ENCODE assay signal across 8 cellular contexts in genomic region chr19:10695401-10696398, GRCh38. TPM values are rescaled to one million over a fixed set of nuclear protein-coding genes. Genes with fewer than 3 reads are reported as not detected.
DNase-seq lines count a peak whose midpoint lies in the region; ATAC-seq and TF ChIP-seq lines count a peak whose summit lies in the region.

No MANE protein-coding gene starts in this region.

- peaks cover 0 to 14% of the 10 kb centered on the region in 2 donors for H3K4me1 ChIP-seq in left lung

- peak; percentile 99 for DNase-seq in NCI-H69 (lab: John Stamatoyannopoulos, UW)
- peak; percentile 76 to 78 for DNase-seq in activated CD4-positive, alpha-beta T cell treated with anti-CD3 and anti-CD28 coated beads, Interleukin-2, amount 50 U/mL, for 4 hours
- peak; percentile 95 to 98 for DNase-seq in left lung
- peak; percentile 86 for DNase-seq in stimulated activated CD4-positive, alpha-beta T cell treated with anti-CD3 and anti-CD28 coated beads, Interleukin-4, amount 100 ng/mL, for 1 hour
- DNase-seq in NK-92 (lab: John Stamatoyannopoulos, UW; ENCODE audit: unreplicated experiment) = no peak

- H3K27me3 ChIP-seq in left lung = no peaks in the 10 kb centered on the region

- intact Hi-C loops in dendritic cell treated with granulocyte-macrophage colony-stimulating factor and Interleukin-4, amounts not matched to agents 40 ng/mL and 50 ng/mL, for 4 days (cut with micrococcal nuclease) = loop anchor here (5.0 to 10.0 kb wide), 3 partner anchors 38 to 191 kb away; partner anchors contain the start of genes CDKN2D, KEAP1 and KRI1
- intact Hi-C loops in left lung (cut with DNase I) = no loop called here

- no peaks in the 10 kb centered on the region for H3K9me3 ChIP-seq in left lung

- peaks cover 0 to 19% of the 10 kb centered on the region in 2 donors for H3K36me3 ChIP-seq in left lung

- no peaks in the 10 kb centered on the region for H3K9me3 Mint-ChIP-seq in dendritic cell treated with granulocyte-macrophage colony-stimulating factor and Interleukin-4, amounts not matched to agents 40 ng/mL and 50 ng/mL, for 4 days

- H3K36me3 Mint-ChIP-seq in dendritic cell treated with granulocyte-macrophage colony-stimulating factor and Interleukin-4, amounts not matched to agents 40 ng/mL and 50 ng/mL, for 4 days (ENCODE audit: low read depth) = peaks cover 21% of the 10 kb centered on the region

- TF ChIP-seq CTCF in left lung (IDR thresholded peaks at IDR 0.05) = no peak

- H3K27ac ChIP-seq in left lung = no peak overlapping the region

- no peak overlapping the region for H3K27ac Mint-ChIP-seq in dendritic cell treated with granulocyte-macrophage colony-stimulating factor and Interleukin-4, amounts not matched to agents 40 ng/mL and 50 ng/mL, for 4 days

- H3K27me3 Mint-ChIP-seq in dendritic cell treated with granulocyte-macrophage colony-stimulating factor and Interleukin-4, amounts not matched to agents 40 ng/mL and 50 ng/mL, for 4 days = peaks cover 15% of the 10 kb centered on the region

- H3K4me3 Mint-ChIP-seq in dendritic cell treated with granulocyte-macrophage colony-stimulating factor and Interleukin-4, amounts not matched to agents 40 ng/mL and 50 ng/mL, for 4 days = peak overlapping the region; percentile 79

- peak; percentile 76 for ATAC-seq in GM18502 (IDR thresholded peaks at IDR 0.05; ENCODE audit: poor library complexity, unreplicated experiment)
- peak; percentile 50 for ATAC-seq in HG03457 (IDR thresholded peaks at IDR 0.05; ENCODE audit: unreplicated experiment)
- peak; percentile 99 for ATAC-seq in left lung

- H3K4me1 Mint-ChIP-seq in dendritic cell treated with granulocyte-macrophage colony-stimulating factor and Interleukin-4, amounts not matched to agents 40 ng/mL and 50 ng/mL, for 4 days (ENCODE audit: low read depth) = peaks cover 19% of the 10 kb centered on the region

- H3K4me3 ChIP-seq in left lung = peak overlapping the region in 1 of 2 donors; percentile 1

RNA-seq across cellular contexts. Expression of gene QTRT1, which starts 5.5 kb away (rescaled TPM):
- total RNA-seq in left lung = 10 to 100 TPM; 29.0 to 40.9 TPM

RNA-seq across cellular contexts. Expression of gene DNM2, which starts 22.2 kb away (rescaled TPM):
- 100 to 1,000 TPM; 195 to 268 TPM for total RNA-seq in left lung

RNA-seq across cellular contexts. Expression of gene ILF3, which starts 41.6 kb away (rescaled TPM):
- 100 to 1,000 TPM; 161 to 257 TPM for total RNA-seq in left lung
